In the genomic region with DNA sequence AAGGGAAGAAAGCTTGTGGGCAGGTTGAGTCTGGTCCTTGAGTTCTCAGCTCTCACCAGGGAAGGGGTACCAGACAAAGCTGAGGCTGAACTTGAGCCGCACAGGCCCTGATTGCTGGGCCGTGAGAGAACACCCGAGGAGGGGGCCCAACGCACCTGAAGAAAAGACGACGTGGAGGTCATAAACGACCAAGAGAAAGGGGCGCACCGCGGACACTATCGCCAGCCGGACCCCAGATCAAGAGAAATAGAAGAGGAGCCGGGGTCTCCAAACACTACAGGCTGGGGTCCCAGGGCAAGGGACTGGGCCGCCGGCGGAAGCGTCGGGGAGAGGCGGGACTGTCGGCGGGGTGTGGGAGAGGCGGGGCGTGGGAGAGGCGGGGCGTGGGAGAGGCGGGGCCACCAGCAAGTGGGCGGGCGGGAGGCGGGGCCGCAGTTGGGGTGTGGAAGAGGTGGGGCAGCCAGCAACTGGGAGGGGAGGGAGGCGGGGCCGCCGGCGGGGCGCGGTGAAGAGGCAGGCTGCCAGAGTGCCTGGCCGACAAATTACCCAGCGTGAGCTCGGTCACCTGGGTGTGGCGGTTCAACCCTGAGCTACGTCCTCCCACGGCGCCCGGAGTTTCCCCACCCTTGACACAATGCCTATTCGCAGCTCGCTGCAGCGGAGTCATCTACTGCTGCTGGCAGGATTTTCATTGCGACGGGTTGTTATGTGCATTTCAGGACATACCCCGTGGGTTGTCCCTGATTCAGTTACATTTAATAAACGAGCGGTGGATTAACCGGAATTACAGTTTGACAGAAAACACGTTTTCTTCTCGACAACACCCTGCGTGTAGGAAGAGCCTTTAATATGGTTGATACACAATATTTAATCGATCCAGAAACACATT, we compare ENCODE assay signal across 8 cellular contexts. TPM values are rescaled to one million over a fixed set of nuclear protein-coding genes. Genes with fewer than 3 reads are reported as not detected.
DNase-seq lines count a peak whose midpoint lies in the region; ATAC-seq, FAIRE-seq and TF ChIP-seq lines count a peak whose summit lies in the region.

No MANE protein-coding gene starts in this region.

- no peaks in the 10 kb centered on the region for H3K9me3 Mint-ChIP-seq in activated T-helper 17 cell treated with anti-CD3 and anti-CD28 coated beads, Interleukin-2, amount 50 U/mL, for 72 hours
- H3K9me3 Mint-ChIP-seq in natural killer cell treated with Interleukin-12 subunit alpha and Interleukin-12 subunit beta and Interleukin-15 and Interleukin-18, amount 100 ng/mL, for 72 hours, result no peaks in the 10 kb centered on the region

- H3K4me3 ChIP-seq in LNCaP clone FGC (ENCODE audit: low read depth, low read length), result peak overlapping the region; percentile 69

- H3K36me3 Mint-ChIP-seq in activated T-helper 17 cell treated with anti-CD3 and anti-CD28 coated beads, Interleukin-2, amount 50 U/mL, for 72 hours (ENCODE audit: low read depth), result peaks cover 5% of the 10 kb centered on the region
- H3K36me3 Mint-ChIP-seq in natural killer cell treated with Interleukin-12 subunit alpha and Interleukin-12 subunit beta and Interleukin-15 and Interleukin-18, amount 100 ng/mL, for 72 hours, result no peaks in the 10 kb centered on the region

- H3K27ac Mint-ChIP-seq in activated T-helper 17 cell treated with anti-CD3 and anti-CD28 coated beads, Interleukin-2, amount 50 U/mL, for 72 hours, result peak overlapping the region; percentile 97
- peak overlapping the region; percentile 94 to 98 for H3K27ac Mint-ChIP-seq in natural killer cell treated with Interleukin-12 subunit alpha and Interleukin-12 subunit beta and Interleukin-15 and Interleukin-18, amount 100 ng/mL, for 72 hours

- no peak for TF ChIP-seq POLR2A in H54 (IDR thresholded peaks at IDR 0.05; ENCODE audit: low read depth, low read length)

- TF ChIP-seq CTCF in LNCaP clone FGC (IDR thresholded peaks at IDR 0.05; ENCODE audit: control insufficient read depth, extremely low read depth, insufficient read depth), result no peak

- peak; percentile 97 for FAIRE-seq in H54 (lab: Jason Lieb, UNC)

- DNase-seq in ELF-1 (ENCODE audit: low read depth, low spot score), result peak; percentile 92
- peak; percentile 47 for DNase-seq in H54 (ENCODE audit: insufficient read length, low spot score)
- DNase-seq in LNCaP clone FGC (ENCODE audit: low read depth), result peak; percentile 92
- peak; percentile 97 for DNase-seq in RPMI7951 (ENCODE audit: low read depth)
- DNase-seq in fibroblast of peridontal ligament (ENCODE audit: extremely low read depth), result peak; percentile 85
- peak; percentile 98 for DNase-seq in natural killer cell treated with Interleukin-12 subunit alpha and Interleukin-12 subunit beta and Interleukin-15 and Interleukin-18, amount 100 ng/mL, for 72 hours (ENCODE audit: low spot score)
- peak; percentile 96 to 97 (median 96) for DNase-seq in stimulated activated naive CD4-positive, alpha-beta T cell (lab: John Stamatoyannopoulos, UW)

- ATAC-seq in activated T-helper 17 cell treated with anti-CD3 and anti-CD28 coated beads, Interleukin-2, amount 50 U/mL, for 72 hours (replicated peaks), result peak; percentile 91
- peak; percentile 97 to 98 for ATAC-seq in natural killer cell treated with Interleukin-12 subunit alpha and Interleukin-12 subunit beta and Interleukin-15 and Interleukin-18, amount 100 ng/mL, for 72 hours

- H3K27me3 Mint-ChIP-seq in activated T-helper 17 cell treated with anti-CD3 and anti-CD28 coated beads, Interleukin-2, amount 50 U/mL, for 72 hours, result no peaks in the 10 kb centered on the region
- H3K27me3 Mint-ChIP-seq in natural killer cell treated with Interleukin-12 subunit alpha and Interleukin-12 subunit beta and Interleukin-15 and Interleukin-18, amount 100 ng/mL, for 72 hours, result no peaks in the 10 kb centered on the region

- H3K4me1 Mint-ChIP-seq in activated T-helper 17 cell treated with anti-CD3 and anti-CD28 coated beads, Interleukin-2, amount 50 U/mL, for 72 hours, result peaks cover 18% of the 10 kb centered on the region
- H3K4me1 Mint-ChIP-seq in natural killer cell treated with Interleukin-12 subunit alpha and Interleukin-12 subunit beta and Interleukin-15 and Interleukin-18, amount 100 ng/mL, for 72 hours (ENCODE audit: low read depth in 2 of 2), result peaks cover 10 to 29% of the 10 kb centered on the region in 2 donors

- H3K4me3 Mint-ChIP-seq in activated T-helper 17 cell treated with anti-CD3 and anti-CD28 coated beads, Interleukin-2, amount 50 U/mL, for 72 hours, result peak overlapping the region; percentile 94
- peak overlapping the region; percentile 99 for H3K4me3 Mint-ChIP-seq in natural killer cell treated with Interleukin-12 subunit alpha and Interleukin-12 subunit beta and Interleukin-15 and Interleukin-18, amount 100 ng/mL, for 72 hours

RNA-seq across cellular contexts. Expression of a gene that starts 15.5 kb away (rescaled TPM):
- total RNA-seq in RPMI7951 (2014; rRNA removed; shearing (Covaris generic)), result 31.4 and 49.5 TPM in 2 replicates
- total RNA-seq in activated T-helper 17 cell treated with anti-CD3 and anti-CD28 coated beads, Interleukin-2, amount 50 U/mL, for 72 hours, result 10 to 100 TPM; 79.9 to 86.6 TPM
- 100 to 1,000 TPM in 1 of 2 donors, 10 to 100 TPM in 1; 95.2 to 120 TPM for total RNA-seq in natural killer cell treated with Interleukin-12 subunit alpha and Interleukin-12 subunit beta and Interleukin-15 and Interleukin-18, amount 100 ng/mL, for 72 hours

RNA-seq across cellular contexts. Expression of a gene that starts 24.8 kb away (rescaled TPM):
- 48.4 and 51.5 TPM in 2 replicates for total RNA-seq in RPMI7951 (2014; rRNA removed; shearing (Covaris generic))
- 100 to 1,000 TPM; 161 to 163 TPM for total RNA-seq in activated T-helper 17 cell treated with anti-CD3 and anti-CD28 coated beads, Interleukin-2, amount 50 U/mL, for 72 hours
- total RNA-seq in natural killer cell treated with Interleukin-12 subunit alpha and Interleukin-12 subunit beta and Interleukin-15 and Interleukin-18, amount 100 ng/mL, for 72 hours, result 100 to 1,000 TPM; 147 to 175 TPM

Comparison
In these comparisons a context has a peak if more than half of its experiments do, and no peak if none do; other contexts are left out.
1. Peak in every context shown above with its lines: DNase-seq, ATAC-seq and H3K4me3 ChIP-seq.
2. DNase-seq: peak in every context shown above with its lines; median percentile 98 in natural killer cell treated with Interleukin-12 subunit alpha and Interleukin-12 subunit beta and Interleukin-15 and Interleukin-18, amount 100 ng/mL, for 72 hours; 97 in RPMI7951; 96 in stimulated activated naive CD4-positive, alpha-beta T cell; 92 in ELF-1; 92 in LNCaP clone FGC; 85 in fibroblast of peridontal ligament; 47 in H54.